Comparison of ENCODE assay signal across 19 cellular contexts in genomic region chr13:73865027-73865426, GRCh38.
"Had no signal": no experiment of that assay in that cellular context is flagged by ENCODE, and none has a peak within 500 bp of the region (broad histone marks: within the 10 kb centered on the region; RNA-seq: fewer than 3 reads in every experiment).

No MANE protein-coding gene starts in this region.

- H3K4me2 ChIP-seq: neural progenitor cell had no signal

- H3K4me3 ChIP-seq: coronary artery, gastroesophageal sphincter, heart left ventricle, neural progenitor cell, right atrium auricular region, skin epidermis had no signal

- H3K4me3 Mint-ChIP-seq: activated naive CD8-positive, alpha-beta T cell treated with anti-CD3 and anti-CD28 coated beads, Interleukin-2, amount 50 U/mL, for 24 hours; activated T-helper 1 cell treated with anti-CD3 and anti-CD28 coated beads, Interleukin-12 subunit alpha, Interleukin-12 subunit beta, Interleukin-2, Interleukin-4 antibody, amounts not matched to agents 30 ng/mL and 10 ng/mL and 1 ng/mL, durations not matched to agents 14 hours and 24 hours and 36 hours; neural progenitor cell had no signal

- DNase-seq: activated CD8-positive, alpha-beta memory T cell treated with anti-CD3 and anti-CD28 coated beads for 24 hours; activated CD8-positive, alpha-beta memory T cell treated with anti-CD3 and anti-CD28 coated beads, Interleukin-2, amount 50 U/mL, for 48 hours; activated naive CD8-positive, alpha-beta T cell treated with anti-CD3 and anti-CD28 coated beads, Interleukin-2, amount 50 U/mL, for 24 hours; aorta; brain microvascular endothelial cell; erythroblast; heart left ventricle; kidney; stimulated activated CD4-positive, alpha-beta T cell treated with anti-CD3 and anti-CD28 coated beads, Interleukin-2, amount 100 ng/mL, for 48 hours; T-helper 1 cell; T1000 had no signal

- H3K27me3 Mint-ChIP-seq: activated naive CD8-positive, alpha-beta T cell treated with anti-CD3 and anti-CD28 coated beads, Interleukin-2, amount 50 U/mL, for 24 hours; progenitor cell of endocrine pancreas had no signal

- H3K9ac ChIP-seq: neural progenitor cell had no signal

- H3K9me3 ChIP-seq: gastroesophageal sphincter, heart left ventricle, right atrium auricular region had no signal

- H3K36me3 ChIP-seq: brain microvascular endothelial cell, gastroesophageal sphincter, heart left ventricle, neural progenitor cell, right atrium auricular region had no signal

- H2AFZ ChIP-seq: neural progenitor cell had no signal

- H3K27me3 ChIP-seq: brain microvascular endothelial cell, gastroesophageal sphincter, heart left ventricle, neural progenitor cell, right atrium auricular region had no signal

- H3K4me1 Mint-ChIP-seq: neural progenitor cell had no signal

- H3K9me3 Mint-ChIP-seq: activated naive CD8-positive, alpha-beta T cell treated with anti-CD3 and anti-CD28 coated beads, Interleukin-2, amount 50 U/mL, for 24 hours; activated T-helper 1 cell treated with anti-CD3 and anti-CD28 coated beads, Interleukin-12 subunit alpha, Interleukin-12 subunit beta, Interleukin-2, Interleukin-4 antibody, amounts not matched to agents 30 ng/mL and 10 ng/mL and 1 ng/mL, durations not matched to agents 14 hours and 24 hours and 36 hours; neural progenitor cell had no signal

- H3K27ac ChIP-seq: brain microvascular endothelial cell, coronary artery, gastroesophageal sphincter, heart left ventricle, neural progenitor cell, right atrium auricular region, skin epidermis had no signal

- H3K27ac Mint-ChIP-seq: activated naive CD8-positive, alpha-beta T cell treated with anti-CD3 and anti-CD28 coated beads, Interleukin-2, amount 50 U/mL, for 24 hours; activated T-helper 1 cell treated with anti-CD3 and anti-CD28 coated beads, Interleukin-12 subunit alpha, Interleukin-12 subunit beta, Interleukin-2, Interleukin-4 antibody, amounts not matched to agents 30 ng/mL and 10 ng/mL and 1 ng/mL, durations not matched to agents 14 hours and 24 hours and 36 hours; neural progenitor cell; progenitor cell of endocrine pancreas had no signal

- ATAC-seq: activated naive CD8-positive, alpha-beta T cell treated with anti-CD3 and anti-CD28 coated beads, Interleukin-2, amount 50 U/mL, for 24 hours; gastroesophageal sphincter; heart left ventricle; left lobe of liver had no signal

- H3K4me1 ChIP-seq: right atrium auricular region had no signal
